Comparison of ENCODE assay signal across 18 cellular contexts in genomic region chr4:154329939-154330338, GRCh38.
DNase-seq lines count a peak whose midpoint lies in the region; ATAC-seq and TF ChIP-seq lines count a peak whose summit lies in the region.
"Had no signal": no experiment of that assay in that cellular context is flagged by ENCODE, and none has a peak within 500 bp of the region (broad histone marks: within the 10 kb centered on the region; RNA-seq: fewer than 3 reads in every experiment).

No MANE protein-coding gene starts in this region.

- no peaks in the 10 kb centered on the region for H3K4me1 ChIP-seq in left lung
- H3K4me1 ChIP-seq: pancreas had no signal

- H3K4me3 ChIP-seq in choroid plexus epithelial cell (ENCODE audit: low read depth, low read length): no peak overlapping the region
- no peak overlapping the region for H3K4me3 ChIP-seq in left lung
- H3K4me3 ChIP-seq: pancreas, testis had no signal

- TF ChIP-seq CTCF in choroid plexus epithelial cell (conservative IDR thresholded peaks at IDR 0.05; ENCODE audit: low read depth, low read length): no peak
- no peak for TF ChIP-seq CTCF in left lung (IDR thresholded peaks at IDR 0.05)

- no peaks in the 10 kb centered on the region for H3K36me3 ChIP-seq in left lung
- H3K36me3 ChIP-seq: pancreas had no signal

- intact Hi-C loops in left cardiac atrium (cut with DNase I) (loop anchor here in 1 of 2 donors (10.0 kb wide), 1 partner anchor 175 kb away; no protein-coding TSS in a partner anchor), Right ventricle myocardium inferior (cut with DNase I) (no loop called here), left lung (cut with DNase I) (no loop called here)

- DNase-seq in left cardiac atrium: peak; percentile 30
- no peak for DNase-seq in Right ventricle myocardium inferior (ENCODE audit: missing footprints)
- peak; percentile 20 for DNase-seq in choroid plexus epithelial cell (ENCODE audit: low read depth)
- DNase-seq in left lung: no peak
- no peak for DNase-seq in DMS53 treated with DMSO at 0.1 percent for 48 hours (lab: John Stamatoyannopoulos, UW; ENCODE audit: unreplicated experiment)
- DNase-seq in DMS153 treated with DMSO at 0.1 percent for 48 hours (lab: John Stamatoyannopoulos, UW; ENCODE audit: unreplicated experiment): no peak
- no peak for DNase-seq in NCI-H524 (lab: John Stamatoyannopoulos, UW)
- DNase-seq: 8988T; activated T-cell treated with anti-CD3 and anti-CD28 coated beads, Interleukin-2, amount 50 U/mL, for 4 hours; CD4-positive, alpha-beta T cell; DND-41; NCI-H1694; NCI-H446 treated with DMSO at 0.1 percent for 48 hours; pancreas; testis had no signal

- no peaks in the 10 kb centered on the region for H3K9me3 ChIP-seq in left lung
- H3K9me3 ChIP-seq: pancreas, testis had no signal

- H3K27ac ChIP-seq in left lung: no peak overlapping the region
- H3K27ac ChIP-seq: pancreas, testis had no signal

- peaks cover 27 to 40% of the 10 kb centered on the region in 2 donors for H3K27me3 ChIP-seq in left lung
- H3K27me3 ChIP-seq: testis had no signal

- peak in 1 of 2 donors; percentile 42 for ATAC-seq in left cardiac atrium
- no peak for ATAC-seq in Right ventricle myocardium inferior
- peak; percentile 63 for ATAC-seq in left lung
- no peak for ATAC-seq in GM19324 (IDR thresholded peaks at IDR 0.05; ENCODE audit: low FRiP score, unreplicated experiment)
- ATAC-seq: activated CD8-positive, alpha-beta T cell treated with anti-CD3 and anti-CD28 coated beads for 36 hours; activated naive CD4-positive, alpha-beta T cell treated with anti-CD3 and anti-CD28 coated beads, Interleukin-2, amount 50 U/mL, for 72 hours; activated T-cell treated with anti-CD3 and anti-CD28 coated beads, Interleukin-2, amount 50 U/mL, for 4 hours had no signal

Comparison
In these comparisons a context has a peak if more than half of its experiments do, and no peak if none do; other contexts are left out.
1. DNase-seq: peak in left cardiac atrium (single experiment) and choroid plexus epithelial cell (single experiment); none in Right ventricle myocardium inferior (single experiment), left lung (0 of 2), DMS53 treated with DMSO at 0.1 percent for 48 hours (single experiment), DMS153 treated with DMSO at 0.1 percent for 48 hours (single experiment) and NCI-H524 (0 of 2).